Comparison of ENCODE assay signal across 10 cellular contexts in the genomic region with DNA sequence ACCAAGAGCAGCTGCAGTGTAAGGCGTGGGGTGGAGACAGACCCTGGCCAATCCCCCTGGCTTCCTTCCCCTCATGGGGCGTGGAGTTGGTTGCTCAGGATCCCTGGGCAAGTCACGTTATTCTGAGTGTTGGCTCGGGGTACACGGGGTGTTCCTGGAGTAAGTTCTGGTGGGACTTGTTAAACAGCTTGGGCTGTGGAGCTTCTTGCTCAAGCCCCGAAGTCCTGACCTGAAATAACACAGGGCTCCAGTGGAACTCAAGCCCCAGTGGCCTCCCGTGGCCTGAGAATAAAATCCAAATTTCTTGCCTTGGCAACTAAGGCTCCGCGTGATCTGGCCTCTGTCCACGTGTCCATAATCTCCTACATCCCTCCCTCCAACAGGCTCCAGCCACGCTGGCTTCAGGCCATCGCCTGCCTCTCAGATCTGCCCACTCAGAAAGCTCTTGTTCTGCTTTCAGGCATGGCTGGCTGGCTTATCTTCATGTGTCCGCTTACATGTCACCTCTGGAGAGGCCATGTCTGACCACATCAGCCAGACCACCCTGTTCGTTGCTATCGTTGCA. TPM values are rescaled to one million over a fixed set of nuclear protein-coding genes. Genes with fewer than 3 reads are reported as not detected.
A peak's percentile ranks its signal among the peaks of the same experiment; 100 is the strongest.
DNase-seq lines count a peak whose midpoint lies in the region; ATAC-seq lines count a peak whose summit lies in the region.
"Had no signal": no experiment of that assay in that cellular context is flagged by ENCODE, and none has a peak within 500 bp of the region (broad histone marks: within the 10 kb centered on the region; RNA-seq: fewer than 3 reads in every experiment).

No MANE protein-coding gene starts in this region.

- peaks cover 0 to 2% (median 0%) of the 10 kb centered on the region in 11 donors for H3K9me3 Mint-ChIP-seq in naive thymus-derived CD4-positive, alpha-beta T cell

- H3K4me3 Mint-ChIP-seq in naive thymus-derived CD4-positive, alpha-beta T cell = no peak overlapping the region

- H3K4me3 ChIP-seq in aorta (ENCODE audit: low read length in 2 of 2) = no peak overlapping the region
- H3K4me3 ChIP-seq in naive thymus-derived CD4-positive, alpha-beta T cell (ENCODE audit: low read length) = no peak overlapping the region

- H3K27ac Mint-ChIP-seq in naive thymus-derived CD4-positive, alpha-beta T cell = no peak overlapping the region

- no peaks in the 10 kb centered on the region for H3K9me3 ChIP-seq in aorta (ENCODE audit: control insufficient read depth, low read length)
- no peaks in the 10 kb centered on the region for H3K9me3 ChIP-seq in naive thymus-derived CD4-positive, alpha-beta T cell (ENCODE audit: control insufficient read depth in 2 of 3, low read length in 3 of 3)

- POLR2A ChIA-PET in naive thymus-derived CD4-positive, alpha-beta T cell (lab: Charles Lee) = no interaction called here

- no peaks in the 10 kb centered on the region for H3K36me3 Mint-ChIP-seq in naive thymus-derived CD4-positive, alpha-beta T cell

- peaks cover 0 to 4% of the 10 kb centered on the region in 2 donors for H3K4me1 ChIP-seq in aorta (ENCODE audit: control insufficient read depth in 1 of 2, insufficient read depth in 2 of 2, low read length in 2 of 2)
- H3K4me1 ChIP-seq in naive thymus-derived CD4-positive, alpha-beta T cell (ENCODE audit: control insufficient read depth in 2 of 2, insufficient read depth in 2 of 2, low read length in 2 of 2) = no peaks in the 10 kb centered on the region

- peak; percentile 95 for ATAC-seq in Right ventricle myocardium inferior
- ATAC-seq in aorta (ENCODE audit: low FRiP score) = peak; percentile 92
- no peak for ATAC-seq in naive thymus-derived CD4-positive, alpha-beta T cell

- 9 to 11% methylated on average over 15 of the region's 15 CpGs for WGBS in aorta, 2 donors

- no peaks in the 10 kb centered on the region for H3K4me1 Mint-ChIP-seq in naive thymus-derived CD4-positive, alpha-beta T cell

- CTCF ChIA-PET in naive thymus-derived CD4-positive, alpha-beta T cell (lab: Charles Lee) = no interaction called here

- H3K27me3 ChIP-seq in aorta (ENCODE audit: control insufficient read depth in 1 of 2, insufficient read depth in 2 of 2, low read length in 1 of 2) = no peaks in the 10 kb centered on the region
- no peaks in the 10 kb centered on the region for H3K27me3 ChIP-seq in naive thymus-derived CD4-positive, alpha-beta T cell (ENCODE audit: control insufficient read depth in 2 of 2, insufficient read depth in 2 of 2, low read length in 2 of 2)

- H3K36me3 ChIP-seq in aorta (ENCODE audit: control insufficient read depth in 1 of 2, insufficient read depth in 2 of 2, low read length in 1 of 2) = no peaks in the 10 kb centered on the region
- H3K36me3 ChIP-seq in naive thymus-derived CD4-positive, alpha-beta T cell (ENCODE audit: control insufficient read depth in 2 of 3, insufficient read depth in 3 of 3, low read length in 3 of 3) = no peaks in the 10 kb centered on the region

- H3K27ac ChIP-seq in aorta (ENCODE audit: low read depth in 1 of 2, low read length in 2 of 2) = peak overlapping the region in 1 of 2 donors; percentile 13
- no peak overlapping the region for H3K27ac ChIP-seq in naive thymus-derived CD4-positive, alpha-beta T cell (ENCODE audit: low read depth, low read length)

- DNase-seq in Right ventricle myocardium inferior (ENCODE audit: missing footprints) (peak; percentile 89), cardiac septum (ENCODE audit: low spot score) (no peak), globus pallidus (ENCODE audit: low spot score) (peak; percentile 92), nucleus accumbens (lab: John Stamatoyannopoulos, UW) (peak in 55 of 56 donors; percentile 17 to 86 (median 69)), aorta (peak; percentile 88 to 93), retina (no peak)
- no peak for DNase-seq in stimulated activated CD4-positive, alpha-beta T cell treated with anti-CD3 and anti-CD28 coated beads, Interleukin-12 subunit alpha, Interleukin-12 subunit beta, amount 100 ng/mL, for 4 hours
- no peak for DNase-seq in naive thymus-derived CD4-positive, alpha-beta T cell
- DNase-seq: activated T-cell treated with anti-CD3 and anti-CD28 coated beads for 4 hours, NCI-H1930 had no signal

- H3K27me3 Mint-ChIP-seq in naive thymus-derived CD4-positive, alpha-beta T cell = peaks cover 0 to 9% (median 3%) of the 10 kb centered on the region in 5 donors

- intact Hi-C loops in Right ventricle myocardium inferior (cut with DNase I) = loop anchor here (10.0 kb wide), 1 partner anchor 154 kb away; the partner anchor contains the start of gene ATMIN
- intact Hi-C loops in cardiac septum (cut with DNase I) = loop anchor here (10.0 kb wide), 1 partner anchor 94 kb away; the partner anchor contains the start of gene GCSH
- intact Hi-C loops in aorta (cut with DNase I) = loop anchor here in 1 of 2 donors (10.0 kb wide), 1 partner anchor 126 kb away; the partner anchor contains the start of gene GAN
- intact Hi-C loops in naive thymus-derived CD4-positive, alpha-beta T cell (cut with micrococcal nuclease) = no loop called here

RNA-seq across cellular contexts. Expression of gene BCO1, which starts 49.3 kb away (rescaled TPM):
- total RNA-seq in Right ventricle myocardium inferior (not detected), cardiac septum (not detected), aorta (not detected)
- 1 to 10 TPM in 1 of 2 donors, not detected in 1; 3.5 TPM for polyA plus RNA-seq in aorta
- not detected for total RNA-seq in naive thymus-derived CD4-positive, alpha-beta T cell
- not detected for polyA plus RNA-seq in naive thymus-derived CD4-positive, alpha-beta T cell

Comparison
In these comparisons a context has a peak if more than half of its experiments do, and no peak if none do; other contexts are left out.
1. DNase-seq: peak in Right ventricle myocardium inferior (single experiment), globus pallidus (single experiment), nucleus accumbens (55 of 56) and aorta (2 of 2); none in cardiac septum (single experiment), stimulated activated CD4-positive, alpha-beta T cell treated with anti-CD3 and anti-CD28 coated beads, Interleukin-12 subunit alpha, Interleukin-12 subunit beta, amount 100 ng/mL, for 4 hours (single experiment), naive thymus-derived CD4-positive, alpha-beta T cell (0 of 9) and retina (single experiment).
2. intact Hi-C loops: an anchor here in Right ventricle myocardium inferior (10.0 kb wide) and cardiac septum (10.0 kb wide); none called in naive thymus-derived CD4-positive, alpha-beta T cell.